ENCODE assay signal across 1 cellular context in genomic region chrX:84363674-84364073, GRCh38.
TF ChIP-seq lines count a peak whose summit lies in the region.

No MANE protein-coding gene starts in this region.

TF ChIP-seq in GM23338, 12 proteins besides CTCF, POLR2A, EP300 and RAD21 (continued from another document):
- no peak for TF ChIP-seq REST (IDR thresholded peaks at IDR 0.05; ENCODE audit: unreplicated experiment)
- TF ChIP-seq EZH2phosphoT487 (IDR thresholded peaks at IDR 0.05; ENCODE audit: unreplicated experiment): no peak
